Comparison of ENCODE assay signal across 28 cellular contexts in the genomic region with DNA sequence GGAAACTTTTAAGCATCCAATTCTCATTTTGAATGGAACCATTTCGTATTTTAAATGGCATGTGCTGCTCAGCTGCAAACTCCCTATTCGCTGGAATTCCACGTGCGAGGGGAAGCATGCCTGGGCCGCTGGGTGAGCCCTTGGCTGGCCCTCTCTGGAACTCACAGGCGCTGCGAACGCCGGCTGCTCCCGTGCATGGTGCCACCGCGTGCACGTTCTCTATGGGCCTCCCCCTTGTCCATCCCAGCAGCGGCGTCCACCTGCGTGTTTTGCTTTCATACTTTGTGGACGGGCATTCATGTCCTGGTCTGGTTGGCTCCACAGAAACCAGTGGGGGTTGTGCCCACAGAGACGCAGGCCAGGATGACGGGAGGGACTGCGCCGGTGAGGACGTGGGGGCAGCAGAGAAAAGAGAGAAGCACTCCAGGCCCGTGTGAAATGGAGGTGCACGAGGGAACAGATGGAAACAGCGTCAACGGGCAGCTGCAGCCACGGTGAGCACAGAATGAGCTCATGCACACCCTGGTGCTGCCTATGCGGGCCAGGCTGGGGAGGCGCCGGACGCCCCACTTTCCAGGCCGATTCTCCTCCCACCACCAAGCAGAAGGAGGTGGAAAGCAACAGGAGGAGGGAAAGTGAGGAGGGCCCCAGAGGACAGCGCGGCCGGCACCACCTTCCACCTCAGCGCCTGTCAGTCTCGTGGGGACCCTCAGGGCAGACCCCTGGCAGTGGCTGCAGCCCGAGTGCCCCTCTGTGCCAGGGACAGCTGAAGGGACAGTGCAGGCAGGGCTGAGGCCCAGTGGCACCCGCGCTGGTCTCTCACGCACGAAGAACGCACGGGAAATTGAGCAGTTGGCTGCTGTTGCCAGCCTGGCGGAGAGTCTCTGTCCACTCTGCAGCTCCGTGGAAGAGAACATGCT. TPM values are rescaled to one million over a fixed set of nuclear protein-coding genes. Genes with fewer than 3 reads are reported as not detected.
"Had no signal": no experiment of that assay in that cellular context is flagged by ENCODE, and none has a peak within 500 bp of the region (broad histone marks: within the 10 kb centered on the region; RNA-seq: fewer than 3 reads in every experiment).

No MANE protein-coding gene starts in this region.

- H3K4me2 ChIP-seq: smooth muscle cell had no signal

- H3K9me3 ChIP-seq: colonic mucosa, left lung, sigmoid colon, transverse colon had no signal

- H3K4me3 ChIP-seq: colonic mucosa, left lung, sigmoid colon, smooth muscle cell, transverse colon had no signal

- H3K4me1 ChIP-seq: colonic mucosa, left lung, sigmoid colon, transverse colon had no signal

- DNase-seq: activated B cell treated with CpG ODN at 0.5 μM for 24 hours; activated CD4-positive, alpha-beta memory T cell treated with anti-CD3 and anti-CD28 coated beads for 36 hours; activated CD4-positive, alpha-beta T cell treated with anti-CD3 and anti-CD28 coated beads for 36 hours; activated effector memory CD4-positive, alpha-beta T cell treated with Interleukin-2 at 50 U/mL for 16 hours; activated naive CD4-positive, alpha-beta T cell treated with anti-CD3 and anti-CD28 coated beads, Interleukin-2, amount 50 U/mL, for 16 hours; activated T-cell treated with anti-CD3 and anti-CD28 coated beads, Interleukin-2, amount 50 U/mL, for 72 hours; aorta; brain microvascular endothelial cell; central memory CD4-positive, alpha-beta T cell; colonic mucosa; endodermal cell; midbrain; sigmoid colon; stimulated activated CD4-positive, alpha-beta T cell treated with anti-CD3 and anti-CD28 coated beads, Interleukin-2, amount 100 ng/mL, for 48 hours; stimulated activated CD8-positive, alpha-beta memory T cell treated with anti-CD3 and anti-CD28 coated beads, Interleukin-4, amount 100 ng/mL, for 48 hours; stimulated activated naive B cell treated with anti-CD40 and anti-IgM and Interleukin-4, amounts not matched to agents 10 μg/mL and 1 μg/mL and 100 μg/mL, for 72 hours; T-cell; T-helper 9 cell; transverse colon had no signal

- H3K4me3 Mint-ChIP-seq: activated B cell treated with CpG ODN at 0.5 μM for 24 hours; activated CD4-positive, alpha-beta memory T cell treated with anti-CD3 and anti-CD28 coated beads for 36 hours; activated CD4-positive, alpha-beta T cell treated with anti-CD3 and anti-CD28 coated beads for 36 hours; activated T-cell treated with anti-CD3 and anti-CD28 coated beads, Interleukin-2, amount 50 U/mL, for 72 hours; endodermal cell; stimulated activated naive B cell treated with anti-CD40 and anti-IgM and Interleukin-4, amounts not matched to agents 10 μg/mL and 1 μg/mL and 100 μg/mL, for 72 hours; T-cell had no signal

- FAIRE-seq: urothelium cell line had no signal

- H3K27ac Mint-ChIP-seq: activated B cell treated with CpG ODN at 0.5 μM for 24 hours; activated CD4-positive, alpha-beta memory T cell treated with anti-CD3 and anti-CD28 coated beads for 36 hours; activated CD4-positive, alpha-beta T cell treated with anti-CD3 and anti-CD28 coated beads for 36 hours; activated T-cell treated with anti-CD3 and anti-CD28 coated beads, Interleukin-2, amount 50 U/mL, for 72 hours; endodermal cell; T-cell had no signal

- H3K27me3 ChIP-seq: brain microvascular endothelial cell, colonic mucosa, left lung, sigmoid colon, transverse colon had no signal

- H3K27me3 Mint-ChIP-seq: activated B cell treated with CpG ODN at 0.5 μM for 24 hours; activated CD4-positive, alpha-beta memory T cell treated with anti-CD3 and anti-CD28 coated beads for 36 hours; activated CD4-positive, alpha-beta T cell treated with anti-CD3 and anti-CD28 coated beads for 36 hours; stimulated activated naive B cell treated with anti-CD40 and anti-IgM and Interleukin-4, amounts not matched to agents 10 μg/mL and 1 μg/mL and 100 μg/mL, for 72 hours; T-cell had no signal

- H3K4me1 Mint-ChIP-seq: activated B cell treated with CpG ODN at 0.5 μM for 24 hours; activated CD4-positive, alpha-beta T cell treated with anti-CD3 and anti-CD28 coated beads for 36 hours; endodermal cell; stimulated activated naive B cell treated with anti-CD40 and anti-IgM and Interleukin-4, amounts not matched to agents 10 μg/mL and 1 μg/mL and 100 μg/mL, for 72 hours; T-cell had no signal

- H3K9me3 Mint-ChIP-seq: activated B cell treated with CpG ODN at 0.5 μM for 24 hours; activated CD4-positive, alpha-beta memory T cell treated with anti-CD3 and anti-CD28 coated beads for 36 hours; activated T-cell treated with anti-CD3 and anti-CD28 coated beads, Interleukin-2, amount 50 U/mL, for 72 hours; endodermal cell; stimulated activated naive B cell treated with anti-CD40 and anti-IgM and Interleukin-4, amounts not matched to agents 10 μg/mL and 1 μg/mL and 100 μg/mL, for 72 hours; T-cell had no signal

- H3K27ac ChIP-seq: brain microvascular endothelial cell, colonic mucosa, epithelial cell of prostate, left lung, transverse colon had no signal

- H3K36me3 ChIP-seq: colonic mucosa had no signal

- ATAC-seq: activated CD4-positive, alpha-beta T cell treated with anti-CD3 and anti-CD28 coated beads for 36 hours; activated T-cell treated with anti-CD3 and anti-CD28 coated beads, Interleukin-2, amount 50 U/mL, for 72 hours; left lung; stimulated activated naive B cell treated with anti-CD40 and anti-IgM and Interleukin-4, amounts not matched to agents 10 μg/mL and 1 μg/mL and 100 μg/mL, for 72 hours; T-cell had no signal

RNA-seq across cellular contexts. Expression of gene MUC5B, which starts 57.5 kb away (rescaled TPM):
- total RNA-seq: activated B cell treated with CpG ODN at 0.5 μM for 24 hours; activated CD4-positive, alpha-beta memory T cell treated with anti-CD3 and anti-CD28 coated beads for 36 hours; activated CD4-positive, alpha-beta T cell treated with anti-CD3 and anti-CD28 coated beads for 36 hours; activated T-cell treated with anti-CD3 and anti-CD28 coated beads, Interleukin-2, amount 50 U/mL, for 72 hours; aorta; endodermal cell; fibroblast of villous mesenchyme; kidney epithelial cell; renal cortical epithelial cell; smooth muscle cell; temporal lobe had no signal
- polyA plus RNA-seq: neural cell, smooth muscle cell had no signal
